ENCODE assay signal across 8 cellular contexts in the genomic region with DNA sequence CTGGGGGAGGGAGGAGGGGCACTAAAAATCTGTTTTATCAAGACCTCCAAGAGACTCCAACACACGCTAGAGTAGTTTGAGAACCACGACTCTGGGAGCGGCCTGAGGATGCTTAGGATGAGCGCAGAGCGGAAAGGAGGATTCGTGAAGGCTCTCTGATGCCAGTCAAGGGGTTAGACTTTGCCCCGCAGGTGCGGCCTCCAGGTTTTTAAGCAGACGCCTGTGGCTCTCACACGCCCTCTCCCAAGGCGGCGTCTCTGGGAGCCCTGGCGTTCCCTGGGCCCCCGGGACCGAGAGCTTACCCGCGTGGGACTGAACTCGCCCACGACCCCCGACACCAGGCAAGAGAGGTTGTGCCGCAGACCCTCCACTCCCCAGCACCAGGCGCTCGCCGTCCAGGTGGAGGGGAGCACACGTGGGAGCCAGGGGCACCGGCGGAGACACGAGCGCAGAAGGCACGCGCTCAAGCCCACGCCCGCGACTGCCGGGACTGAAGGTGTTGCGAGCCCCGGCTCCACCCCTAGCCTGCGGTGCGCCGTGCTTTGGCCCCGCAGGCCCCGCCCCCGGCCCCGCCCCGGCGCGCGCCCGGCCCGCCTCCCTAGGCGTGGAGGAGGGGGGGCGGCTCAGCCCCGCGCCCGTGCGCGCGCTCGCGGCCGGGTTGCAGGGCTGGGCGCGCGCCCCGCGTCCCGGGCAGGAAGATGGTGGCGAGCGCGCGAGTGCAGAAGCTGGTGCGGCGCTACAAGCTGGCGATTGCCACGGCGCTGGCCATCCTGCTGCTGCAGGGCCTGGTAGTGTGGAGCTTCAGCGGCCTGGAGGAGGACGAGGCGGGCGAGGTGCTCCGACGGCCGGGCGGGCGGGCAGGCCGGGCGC. TPM values are rescaled to one million over a fixed set of nuclear protein-coding genes. Genes with fewer than 3 reads are reported as not detected.
A peak's percentile ranks its signal among the peaks of the same experiment; 100 is the strongest.
DNase-seq lines count a peak whose midpoint lies in the region; ATAC-seq and TF ChIP-seq lines count a peak whose summit lies in the region.

A gene (plus strand): TSS at position 684 of the 870 bp plus-strand sequence. CDS start 15 bp downstream, at position 699.

- H3K27me3 ChIP-seq in WERI-Rb-1 (ENCODE audit: insufficient read depth, low read depth, severe bottlenecking) (no peaks in the 10 kb centered on the region), breast epithelium (no peaks in the 10 kb centered on the region), smooth muscle cell (ENCODE audit: low read depth) (no peaks in the 10 kb centered on the region)

- ATAC-seq in GM18519 (IDR thresholded peaks at IDR 0.05; ENCODE audit: low FRiP score, unreplicated experiment): peak; percentile 40
- peak; percentile 87 for ATAC-seq in HG03064 (IDR thresholded peaks at IDR 0.05; ENCODE audit: low read depth, unreplicated experiment)

- peaks cover 2% of the 10 kb centered on the region for H3K9me3 ChIP-seq in WERI-Rb-1 (ENCODE audit: severe bottlenecking)
- H3K9me3 ChIP-seq in breast epithelium: no peaks in the 10 kb centered on the region
- no peaks in the 10 kb centered on the region for H3K9me3 ChIP-seq in smooth muscle cell (replicated peaks; ENCODE audit: low read depth)

- peak within 1 kb of the TSS; percentile 79 for H3K9ac ChIP-seq in smooth muscle cell (ENCODE audit: low read depth)

- TF ChIP-seq POLR2A in breast epithelium (IDR thresholded peaks at IDR 0.05): no peak

- H3K36me3 ChIP-seq in WERI-Rb-1: peaks cover 3% of the 10 kb centered on the region; the same call in 1 of the 2 replicates
- no peaks in the 10 kb centered on the region for H3K36me3 ChIP-seq in breast epithelium
- H3K36me3 ChIP-seq in smooth muscle cell (ENCODE audit: low read depth): no peaks in the 10 kb centered on the region

- H3K27ac ChIP-seq in 22Rv1 (peak within 1 kb of the TSS; percentile 71), WERI-Rb-1 (peak within 1 kb of the TSS; percentile 80), breast epithelium (peak within 1 kb of the TSS; percentile 69 to 78), smooth muscle cell (ENCODE audit: low read depth) (no peak within 1 kb of the TSS)

- DNase-seq in NCI-H2171 (lab: John Stamatoyannopoulos, UW): peak; percentile 91
- peak; percentile 90 for DNase-seq in WERI-Rb-1
- DNase-seq in breast epithelium (ENCODE audit: low spot score in 2 of 2): peak; percentile 79 to 80
- peak; percentile 97 for DNase-seq in iPS-NIHi7 (ENCODE audit: extremely low spot score)
- DNase-seq in smooth muscle cell (lab: John Stamatoyannopoulos, UW; ENCODE audit: unreplicated experiment): no peak

- H2AFZ ChIP-seq in smooth muscle cell (ENCODE audit: low read depth): no peak within 1 kb of the TSS

- WGBS in smooth muscle cell (ENCODE audit: low lambda C conversion rate): 8% methylated on average over 40 of the region's 87 CpGs

- peaks cover 31% of the 10 kb centered on the region for H4K20me1 ChIP-seq in smooth muscle cell (ENCODE audit: low read depth)

- peak within 1 kb of the TSS; percentile 98 for H3K4me2 ChIP-seq in smooth muscle cell

- peak within 1 kb of the TSS; percentile 84 for H3K4me3 ChIP-seq in WERI-Rb-1 (ENCODE audit: low read depth, low read length)
- peak within 1 kb of the TSS; percentile 84 to 85 (median 85) for H3K4me3 ChIP-seq in breast epithelium
- peak within 1 kb of the TSS; percentile 91 for H3K4me3 ChIP-seq in smooth muscle cell

- no peaks in the 10 kb centered on the region for H3F3A ChIP-seq in smooth muscle cell (ENCODE audit: low read depth)

- peaks cover 34% of the 10 kb centered on the region for H3K79me2 ChIP-seq in smooth muscle cell (ENCODE audit: low read depth)

- H3K4me1 ChIP-seq in breast epithelium (no peaks in the 10 kb centered on the region), smooth muscle cell (ENCODE audit: low read depth) (peaks cover 16% of the 10 kb centered on the region)

- TF ChIP-seq CTCF in 22Rv1 (IDR thresholded peaks at IDR 0.05) (no peak), WERI-Rb-1 (IDR thresholded peaks at IDR 0.05; ENCODE audit: low read depth, low read length) (no peak), breast epithelium (IDR thresholded peaks at IDR 0.05) (no peak), smooth muscle cell (IDR thresholded peaks at IDR 0.05; ENCODE audit: borderline replicate concordance, insufficient read depth, poor library complexity, severe bottlenecking) (no peak)

- intact Hi-C loops in breast epithelium (cut with DNase I; ENCODE audit: low total_unique reads): no loop called here

RNA-seq across cellular contexts. Expression of the gene that starts here (rescaled TPM):
- total RNA-seq in breast epithelium (10 to 100 TPM; 13.6 to 27.5 (median 24.4) TPM), smooth muscle cell (33.2 and 34.3 TPM in 2 replicates)
- 32.3 and 41.4 TPM in 2 replicates for polyA plus RNA-seq in smooth muscle cell
